8 cellular contexts compared by ENCODE assay signal in the genomic region with DNA sequence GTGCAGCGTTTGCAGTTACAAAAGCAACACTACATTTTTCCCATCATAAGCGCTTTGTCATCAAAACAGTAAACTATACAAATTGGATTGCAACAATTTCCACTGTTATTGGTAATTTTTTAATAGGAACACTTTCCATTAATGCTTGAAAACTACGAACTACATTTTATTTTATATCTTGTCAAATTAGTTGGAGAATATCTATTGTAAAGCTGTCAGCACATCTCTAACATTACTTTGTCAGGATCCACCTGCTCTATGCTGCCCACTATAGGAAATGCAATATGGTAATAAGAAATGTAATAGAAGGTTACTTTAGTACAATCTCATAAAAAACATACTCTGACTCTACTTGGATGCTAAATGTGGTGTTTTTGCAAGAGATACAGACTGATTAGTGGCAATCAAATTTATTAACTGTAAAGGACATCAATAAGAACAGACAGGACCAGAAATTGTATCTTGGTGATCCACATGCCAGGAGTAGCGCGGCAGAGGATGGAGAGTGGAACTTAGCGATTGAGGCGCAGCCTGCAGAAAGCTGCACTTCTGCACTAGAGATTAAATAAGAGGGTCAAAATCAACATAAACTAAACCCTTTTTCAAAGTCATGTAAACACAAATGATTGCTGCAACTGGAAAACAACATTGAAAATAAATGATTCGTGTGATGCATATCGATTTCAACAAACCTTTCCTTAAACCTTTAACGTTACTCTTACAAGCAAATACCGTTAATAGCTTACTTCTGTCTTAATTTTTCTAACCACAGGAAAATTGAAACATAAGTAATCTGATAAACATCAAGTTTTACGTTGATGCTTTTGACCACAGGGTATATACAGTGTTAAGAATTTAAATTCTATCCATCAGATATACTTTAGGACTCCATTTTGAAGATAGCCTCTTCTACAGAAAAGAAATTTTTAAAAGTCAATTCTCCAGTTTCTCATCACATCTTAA. TPM values are rescaled to one million over a fixed set of nuclear protein-coding genes. Genes with fewer than 3 reads are reported as not detected.
DNase-seq lines count a peak whose midpoint lies in the region; ATAC-seq and TF ChIP-seq lines count a peak whose summit lies in the region.

No MANE protein-coding gene starts in this region.

- peaks cover 36% of the 10 kb centered on the region for H3K4me1 Mint-ChIP-seq in CD8-positive, alpha-beta T cell (ENCODE audit: low read depth)
- H3K4me1 Mint-ChIP-seq in activated T-cell treated with anti-CD3 and anti-CD28 coated beads, Interleukin-2, amount 50 U/mL, for 72 hours (ENCODE audit: low read depth): peaks cover 33% of the 10 kb centered on the region

- peak overlapping the region; percentile 97 for H2AFZ ChIP-seq in GM23248

- no peaks in the 10 kb centered on the region for H3K27me3 Mint-ChIP-seq in CD8-positive, alpha-beta T cell (ENCODE audit: low read depth)
- no peaks in the 10 kb centered on the region for H3K27me3 Mint-ChIP-seq in activated T-cell treated with anti-CD3 and anti-CD28 coated beads, Interleukin-2, amount 50 U/mL, for 72 hours (ENCODE audit: low read depth)

- peak overlapping the region; percentile 85 for H3K4me3 ChIP-seq in CD8-positive, alpha-beta T cell (ENCODE audit: low read depth, low read length)
- H3K4me3 ChIP-seq in GM23248: peak overlapping the region; percentile 95

- H3K4me3 Mint-ChIP-seq in CD8-positive, alpha-beta T cell: peak overlapping the region; percentile 96
- H3K4me3 Mint-ChIP-seq in activated T-cell treated with anti-CD3 and anti-CD28 coated beads, Interleukin-2, amount 50 U/mL, for 72 hours: peak overlapping the region; percentile 95 to 100

- no peaks in the 10 kb centered on the region for H4K20me1 ChIP-seq in GM23248 (ENCODE audit: insufficient read depth)

- peak overlapping the region; percentile 97 for H3K4me2 ChIP-seq in GM23248 (ENCODE audit: unreplicated experiment)

- H3K27me3 ChIP-seq in CD8-positive, alpha-beta T cell (ENCODE audit: insufficient read depth, low read length): no peaks in the 10 kb centered on the region
- no peaks in the 10 kb centered on the region for H3K27me3 ChIP-seq in GM23248 (replicated peaks; ENCODE audit: insufficient read depth)

- no peaks in the 10 kb centered on the region for H3K9me3 ChIP-seq in CD8-positive, alpha-beta T cell (ENCODE audit: low read length)
- H3K9me3 ChIP-seq in GM23248 (ENCODE audit: low read depth): no peaks in the 10 kb centered on the region

- H3K36me3 Mint-ChIP-seq in CD8-positive, alpha-beta T cell: peaks cover 39% of the 10 kb centered on the region
- peaks cover 11 to 15% of the 10 kb centered on the region in 2 donors for H3K36me3 Mint-ChIP-seq in activated T-cell treated with anti-CD3 and anti-CD28 coated beads, Interleukin-2, amount 50 U/mL, for 72 hours (ENCODE audit: insufficient read depth in 2 of 2)

- H3F3A ChIP-seq in GM23248 (ENCODE audit: insufficient read depth): peaks cover 27% of the 10 kb centered on the region

- no peaks in the 10 kb centered on the region for H3K9me2 ChIP-seq in GM23248 (ENCODE audit: insufficient read depth)

- H3K27ac Mint-ChIP-seq in CD8-positive, alpha-beta T cell: peak overlapping the region; percentile 97
- peak overlapping the region; percentile 100 for H3K27ac Mint-ChIP-seq in activated T-cell treated with anti-CD3 and anti-CD28 coated beads, Interleukin-2, amount 50 U/mL, for 72 hours

- TF ChIP-seq CTCF in CD8-positive, alpha-beta T cell (IDR thresholded peaks at IDR 0.05): peak; percentile 93

- H3K27ac ChIP-seq in CD8-positive, alpha-beta T cell (ENCODE audit: low read depth, low read length): peak overlapping the region; percentile 90
- peak overlapping the region; percentile 94 for H3K27ac ChIP-seq in GM23248

- DNase-seq in CD8-positive, alpha-beta T cell: peak in 2 of 7 experiments; percentile 30 to 34
- peak; percentile 66 for DNase-seq in GM23248
- DNase-seq in NCI-H345 (lab: John Stamatoyannopoulos, UW): peak; percentile 7
- DNase-seq in activated T-cell treated with anti-CD3 and anti-CD28 coated beads, Interleukin-2, amount 50 U/mL, for 72 hours: peak; percentile 21 to 24
- DNase-seq in globus pallidus (ENCODE audit: low spot score): peak; percentile 78
- peak in 6 of 10 donors; percentile 22 to 83 (median 37) for DNase-seq in posterior cingulate gyrus

- in situ Hi-C loops in GM23248 (cut with MboI): loop anchor here (25.0 kb wide), 1 partner anchor 539 kb away; no protein-coding TSS in a partner anchor

- H3K79me2 ChIP-seq in GM23248 (ENCODE audit: insufficient read depth): peaks cover 63% of the 10 kb centered on the region

- ATAC-seq in CD8-positive, alpha-beta T cell: no peak
- ATAC-seq in activated T-cell treated with anti-CD3 and anti-CD28 coated beads, Interleukin-2, amount 50 U/mL, for 72 hours (replicated peaks in 1 of 2): no peak
- no peak for ATAC-seq in GM18502 (IDR thresholded peaks at IDR 0.05; ENCODE audit: poor library complexity, unreplicated experiment)
- ATAC-seq in GM21515 (IDR thresholded peaks at IDR 0.05; ENCODE audit: unreplicated experiment): no peak

- CTCF ChIA-PET in CD8-positive, alpha-beta T cell (lab: Charles Lee): interaction anchor here (0.6 to 4.4 kb wide), 15 partner anchors 10 to 187 kb away, joined by 3 to 35 read pairs (median 5); no protein-coding TSS in a partner anchor

- POLR2A ChIA-PET in CD8-positive, alpha-beta T cell (lab: Charles Lee): interaction anchor here (0.9 to 4.8 kb wide), 8 partner anchors 16 to 543 kb away, joined by 3 to 37 read pairs (median 4); partner anchors contain the start of genes SCAF11 and SLC38A1

- H3K9me3 Mint-ChIP-seq in CD8-positive, alpha-beta T cell: no peaks in the 10 kb centered on the region
- no peaks in the 10 kb centered on the region for H3K9me3 Mint-ChIP-seq in activated T-cell treated with anti-CD3 and anti-CD28 coated beads, Interleukin-2, amount 50 U/mL, for 72 hours

- no peaks in the 10 kb centered on the region for H3K36me3 ChIP-seq in CD8-positive, alpha-beta T cell (ENCODE audit: insufficient read depth, low read length)
- H3K36me3 ChIP-seq in GM23248 (ENCODE audit: low read depth): no peaks in the 10 kb centered on the region

- H3K9ac ChIP-seq in GM23248: peak overlapping the region; percentile 96

- 5 to 7% methylated on average over 12 of the region's 12 CpGs for WGBS in GM23248 (ENCODE audit: low coverage in 1 of 2, low lambda C conversion rate in 2 of 2, missing lambda C conversion rate in 2 of 2), 2 experiments

- H3K4me1 ChIP-seq in CD8-positive, alpha-beta T cell (ENCODE audit: insufficient read depth, low read length): peaks cover 38% of the 10 kb centered on the region
- H3K4me1 ChIP-seq in GM23248 (ENCODE audit: insufficient read depth): peaks cover 16% of the 10 kb centered on the region

- intact Hi-C loops in CD8-positive, alpha-beta T cell (cut with DNase I, micrococcal nuclease): loop anchor here (1.0 to 10.0 kb wide), 7 partner anchors 15 to 541 kb away; partner anchors contain the start of genes ANO6 (in 1 of the 2) and SLC38A1 (in 1 of the 2)
- intact Hi-C loops in posterior cingulate gyrus (cut with DNase I): loop anchor here (5.0 to 10.0 kb wide), 3 partner anchors 121 to 509 kb away; partner anchors contain the start of gene ANO6

RNA-seq across cellular contexts. Expression of gene ARID2, which starts 3.6 kb away (rescaled TPM):
- 10 to 100 TPM; 47.9 to 49.7 TPM for total RNA-seq in CD8-positive, alpha-beta T cell
- total RNA-seq in GM23248 (2014; rRNA removed; shearing (Covaris generic)): 11.6 and 12.1 TPM in 2 replicates
- polyA plus RNA-seq in GM23248 (2016; fragmentation: Nextera tagmentation; extraction: Ambion mirVana): 9.0 and 11.7 TPM in 2 replicates
- 10 to 100 TPM; 29.6 TPM for total RNA-seq in activated T-cell treated with anti-CD3 and anti-CD28 coated beads, Interleukin-2, amount 50 U/mL, for 72 hours
